Comparison of ENCODE assay signal across 19 cellular contexts in genomic region chr4:38242822-38243384, GRCh38.
DNase-seq lines count a peak whose midpoint lies in the region; ATAC-seq and TF ChIP-seq lines count a peak whose summit lies in the region.
"Had no signal": no experiment of that assay in that cellular context is flagged by ENCODE, and none has a peak within 500 bp of the region (broad histone marks: within the 10 kb centered on the region; RNA-seq: fewer than 3 reads in every experiment).

No MANE protein-coding gene starts in this region.

- ATAC-seq in HG03571 (IDR thresholded peaks at IDR 0.05; ENCODE audit: unreplicated experiment) = no peak
- ATAC-seq in HG03354 (IDR thresholded peaks at IDR 0.05; ENCODE audit: poor library complexity, severe bottlenecking, unreplicated experiment) = no peak

- no peaks in the 10 kb centered on the region for H3K79me2 ChIP-seq in smooth muscle cell (ENCODE audit: low read depth)

- intact Hi-C loops in activated naive CD4-positive, alpha-beta T cell treated with anti-CD3 and anti-CD28 coated beads for 36 hours (cut with micrococcal nuclease) = no loop called here
- intact Hi-C loops in esophagus squamous epithelium (cut with DNase I) = no loop called here

- CTCF ChIA-PET in activated naive CD4-positive, alpha-beta T cell treated with anti-CD3 and anti-CD28 coated beads for 36 hours (lab: Charles Lee) = interaction anchor here (0.6 to 1.0 kb wide), 2 partner anchors 32 to 40 kb away, joined by 3 read pairs; no protein-coding TSS in a partner anchor

- peak; percentile 7 for DNase-seq in activated naive CD4-positive, alpha-beta T cell treated with anti-CD3 and anti-CD28 coated beads for 36 hours
- no peak for DNase-seq in activated naive CD4-positive, alpha-beta T cell treated with anti-CD3 and anti-CD28 coated beads, Interleukin-2, amount 50 U/mL, for 16 hours
- DNase-seq in RPMI7951 (ENCODE audit: low read depth) = peak; percentile 24
- no peak for DNase-seq in esophagus squamous epithelium (lab: John Stamatoyannopoulos, UW)
- DNase-seq in smooth muscle cell (lab: John Stamatoyannopoulos, UW; ENCODE audit: unreplicated experiment) = no peak
- no peak for DNase-seq in RPMI8226
- DNase-seq: activated CD4-positive, alpha-beta T cell treated with anti-CD3 and anti-CD28 coated beads, Interleukin-2, amount 50 U/mL, for 4 hours; AML-193; glutamatergic neuron; HCEC 1CT; immature natural killer cell; mammary epithelial cell; T-helper 9 cell had no signal

- H3K4me3 ChIP-seq in esophagus squamous epithelium (peak overlapping the region in 1 of 4 donors; percentile 5), smooth muscle cell (no peak overlapping the region)
- H3K4me3 ChIP-seq: SJCRH30 had no signal

- TF ChIP-seq POLR2A in esophagus squamous epithelium (IDR thresholded peaks at IDR 0.05) = no peak

- H3K27me3 Mint-ChIP-seq in activated naive CD4-positive, alpha-beta T cell treated with anti-CD3 and anti-CD28 coated beads for 36 hours (ENCODE audit: low read depth) = no peaks in the 10 kb centered on the region

- no peaks in the 10 kb centered on the region for H3K27me3 ChIP-seq in esophagus squamous epithelium
- H3K27me3 ChIP-seq in smooth muscle cell (ENCODE audit: low read depth) = no peaks in the 10 kb centered on the region
- H3K27me3 ChIP-seq: SJCRH30 had no signal

- peak overlapping the region; percentile 44 for H3K27ac Mint-ChIP-seq in activated naive CD4-positive, alpha-beta T cell treated with anti-CD3 and anti-CD28 coated beads for 36 hours
- H3K27ac Mint-ChIP-seq: brain had no signal

- no peaks in the 10 kb centered on the region for H3F3A ChIP-seq in smooth muscle cell (ENCODE audit: low read depth)

- 66 to 67% methylated on average over 3 of the region's 4 CpGs for WGBS in esophagus squamous epithelium, 2 donors
- WGBS in smooth muscle cell (ENCODE audit: low lambda C conversion rate) = 28% methylated on average over 4 of the region's 4 CpGs

- H3K9me3 ChIP-seq in esophagus squamous epithelium (no peaks in the 10 kb centered on the region), smooth muscle cell (replicated peaks; ENCODE audit: low read depth) (no peaks in the 10 kb centered on the region)
- H3K9me3 ChIP-seq: SJCRH30 had no signal

- peak overlapping the region; percentile 28 for H3K4me2 ChIP-seq in smooth muscle cell

- H3K4me1 ChIP-seq in esophagus squamous epithelium = peaks cover 0 to 30% (median 7%) of the 10 kb centered on the region in 3 donors
- H3K4me1 ChIP-seq in smooth muscle cell (ENCODE audit: low read depth) = no peaks in the 10 kb centered on the region
- H3K4me1 ChIP-seq: SJCRH30 had no signal

- H3K27ac ChIP-seq in esophagus squamous epithelium (peak overlapping the region in 3 of 4 donors; percentile 78 to 88 (median 85)), smooth muscle cell (ENCODE audit: low read depth) (no peak overlapping the region)
- H3K27ac ChIP-seq: SJCRH30 had no signal

- peak overlapping the region; percentile 73 for H2AFZ ChIP-seq in smooth muscle cell (ENCODE audit: low read depth)

- no peaks in the 10 kb centered on the region for H3K36me3 ChIP-seq in esophagus squamous epithelium
- H3K36me3 ChIP-seq in smooth muscle cell (ENCODE audit: low read depth) = no peaks in the 10 kb centered on the region
- H3K36me3 ChIP-seq: SJCRH30 had no signal

- H3K4me1 Mint-ChIP-seq in activated naive CD4-positive, alpha-beta T cell treated with anti-CD3 and anti-CD28 coated beads for 36 hours (ENCODE audit: low read depth) = peaks cover 15% of the 10 kb centered on the region
- H3K4me1 Mint-ChIP-seq: brain had no signal

- H3K4me3 Mint-ChIP-seq in activated naive CD4-positive, alpha-beta T cell treated with anti-CD3 and anti-CD28 coated beads for 36 hours = no peak overlapping the region
- H3K4me3 Mint-ChIP-seq: dendritic cell treated with granulocyte-macrophage colony-stimulating factor and Interleukin-4, amounts not matched to agents 40 ng/mL and 50 ng/mL, for 4 days; immature natural killer cell; neural crest cell had no signal

- TF ChIP-seq CTCF in esophagus squamous epithelium (IDR thresholded peaks at IDR 0.05) = no peak
- no peak for TF ChIP-seq CTCF in smooth muscle cell (IDR thresholded peaks at IDR 0.05; ENCODE audit: borderline replicate concordance, insufficient read depth, poor library complexity, severe bottlenecking)

- no peaks in the 10 kb centered on the region for H3K36me3 Mint-ChIP-seq in activated naive CD4-positive, alpha-beta T cell treated with anti-CD3 and anti-CD28 coated beads for 36 hours (ENCODE audit: low read depth)
- H3K36me3 Mint-ChIP-seq: brain, immature natural killer cell had no signal

- no peak overlapping the region for H3K9ac ChIP-seq in smooth muscle cell (ENCODE audit: low read depth)

- H4K20me1 ChIP-seq in smooth muscle cell (ENCODE audit: low read depth) = no peaks in the 10 kb centered on the region

- no peaks in the 10 kb centered on the region for H3K9me3 Mint-ChIP-seq in activated naive CD4-positive, alpha-beta T cell treated with anti-CD3 and anti-CD28 coated beads for 36 hours
- H3K9me3 Mint-ChIP-seq: dendritic cell treated with granulocyte-macrophage colony-stimulating factor and Interleukin-4, amounts not matched to agents 40 ng/mL and 50 ng/mL, for 4 days; immature natural killer cell had no signal

Comparison
In these comparisons a context has a peak if more than half of its experiments do, and no peak if none do; other contexts are left out.
1. DNase-seq: peak in activated naive CD4-positive, alpha-beta T cell treated with anti-CD3 and anti-CD28 coated beads for 36 hours (single experiment) and RPMI7951 (single experiment); none in activated naive CD4-positive, alpha-beta T cell treated with anti-CD3 and anti-CD28 coated beads, Interleukin-2, amount 50 U/mL, for 16 hours (single experiment), esophagus squamous epithelium (single experiment), smooth muscle cell (single experiment) and RPMI8226 (single experiment).